In genomic region chr2:218270721-218271486, GRCh38 we compare ENCODE assay signal across 8 cellular contexts.
DNase-seq lines count a peak whose midpoint lies in the region; ATAC-seq and TF ChIP-seq lines count a peak whose summit lies in the region.

No MANE protein-coding gene starts in this region.

- no peak for TF ChIP-seq CTCF in LNCaP clone FGC (IDR thresholded peaks at IDR 0.05; ENCODE audit: control insufficient read depth, extremely low read depth, insufficient read depth)
- no peak for TF ChIP-seq CTCF in choroid plexus epithelial cell (conservative IDR thresholded peaks at IDR 0.05; ENCODE audit: low read depth, low read length)

- ATAC-seq in GM21423 (IDR thresholded peaks at IDR 0.05; ENCODE audit: unreplicated experiment) (no peak), HG03196 (IDR thresholded peaks at IDR 0.05; ENCODE audit: unreplicated experiment) (no peak)

- H3K4me1 ChIP-seq in mucosa of stomach (ENCODE audit: control insufficient read depth, insufficient read depth, low read length) = peaks cover 53% of the 10 kb centered on the region

- no peaks in the 10 kb centered on the region for H3K9me3 ChIP-seq in mucosa of stomach (ENCODE audit: control insufficient read depth, low read length)

- DNase-seq in EH (ENCODE audit: low read depth) (peak; percentile 41), LNCaP clone FGC (ENCODE audit: low read depth) (no peak), choroid plexus epithelial cell (ENCODE audit: low read depth) (no peak), activated gamma-delta T cell treated with Interleukin-2 at 50 U/mL for 16 hours (no peak)
- no peak for DNase-seq in activated CD8-positive, alpha-beta memory T cell treated with anti-CD3 and anti-CD28 coated beads for 24 hours

- no peaks in the 10 kb centered on the region for H3K27me3 ChIP-seq in mucosa of stomach (ENCODE audit: control insufficient read depth, insufficient read depth, low read length)

- H3K36me3 ChIP-seq in mucosa of stomach (ENCODE audit: control insufficient read depth, insufficient read depth, low read length) = peaks cover 33% of the 10 kb centered on the region

- H3K9ac ChIP-seq in mucosa of stomach (ENCODE audit: low read length) = peak overlapping the region; percentile 88

- H3K4me3 ChIP-seq in LNCaP clone FGC (ENCODE audit: low read depth, low read length) (peak overlapping the region; percentile 72), choroid plexus epithelial cell (ENCODE audit: low read depth, low read length) (peak overlapping the region; percentile 94), mucosa of stomach (ENCODE audit: low read length) (peak overlapping the region; percentile 96)
